ENCODE assay signal across 7 cellular contexts in the genomic region with DNA sequence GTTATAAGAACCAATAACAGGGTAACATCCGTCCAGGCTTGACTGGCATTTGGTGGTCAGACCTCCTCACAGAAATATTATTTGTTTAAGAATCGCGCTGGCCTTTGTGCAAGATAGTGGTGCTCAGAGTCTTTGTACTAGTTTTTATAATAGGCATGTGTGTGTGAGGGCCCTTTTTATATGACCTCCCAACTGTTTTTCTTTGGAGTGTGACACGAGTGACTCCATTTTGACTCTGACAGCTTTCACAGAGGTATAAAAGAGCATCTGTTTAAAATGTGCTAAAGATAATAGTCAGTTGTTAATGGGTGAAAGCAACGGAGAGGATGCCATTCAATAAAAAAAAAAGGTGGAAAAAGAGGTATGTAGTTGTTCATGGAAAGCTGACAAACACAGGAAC.
"Had no signal": no experiment of that assay in that cellular context is flagged by ENCODE, and none has a peak within 500 bp of the region (broad histone marks: within the 10 kb centered on the region; RNA-seq: fewer than 3 reads in every experiment).

No MANE protein-coding gene starts in this region.

- H3K4me3 Mint-ChIP-seq: IgD-negative memory B cell had no signal

- H3K27me3 Mint-ChIP-seq: IgD-negative memory B cell had no signal

- DNase-seq: IMR-90, KBM-7, KG1 had no signal

- ATAC-seq: HepG2 had no signal

- H3K27ac ChIP-seq: HL-60 had no signal

- H3K27ac Mint-ChIP-seq: IgD-negative memory B cell had no signal

- H3K9me3 Mint-ChIP-seq: IgD-negative memory B cell had no signal

- H3K4me1 Mint-ChIP-seq: IgD-negative memory B cell had no signal

- FAIRE-seq: HepG2, HTR-8/SVneo had no signal
